ENCODE assay signal across 7 cellular contexts in the genomic region with DNA sequence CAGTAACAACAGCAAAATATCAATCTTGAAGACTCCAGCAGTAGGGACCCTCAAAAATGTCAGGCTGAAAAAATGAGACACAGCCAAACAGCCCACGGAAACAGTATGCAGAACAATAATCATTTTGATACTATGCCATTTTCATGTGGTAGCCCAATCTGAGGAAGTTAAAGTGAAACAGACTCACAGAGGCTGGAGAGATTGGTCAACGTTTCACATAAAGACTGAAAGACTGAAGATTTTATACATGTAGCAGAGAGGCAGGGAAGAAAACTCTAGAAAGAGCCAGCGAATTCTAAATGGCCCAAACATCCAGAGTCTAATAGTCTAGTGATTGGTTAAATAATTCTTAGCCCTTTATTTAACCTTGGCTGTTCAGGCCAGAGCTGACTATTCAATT. TPM values are rescaled to one million over a fixed set of nuclear protein-coding genes. Genes with fewer than 3 reads are reported as not detected.
A peak's percentile ranks its signal among the peaks of the same experiment; 100 is the strongest.
DNase-seq lines count a peak whose midpoint lies in the region; ATAC-seq and TF ChIP-seq lines count a peak whose summit lies in the region.

No MANE protein-coding gene starts in this region.

- H3K36me3 ChIP-seq in hepatocyte (replicated peaks; ENCODE audit: insufficient read depth, low read depth): no peaks in the 10 kb centered on the region

- H3K9me3 ChIP-seq in hepatocyte (ENCODE audit: low read depth): no peaks in the 10 kb centered on the region

- no peaks in the 10 kb centered on the region for H3K27me3 Mint-ChIP-seq in activated T-helper 2 cell treated with anti-CD3 and anti-CD28 coated beads, Interferon-gamma antibody, Interleukin-2, Interleukin-4, amounts not matched to agents 10 μg/mL and 5 μg/mL and 100 μg/mL, durations not matched to agents 14 hours and 24 hours and 36 hours (ENCODE audit: low read depth)
- no peaks in the 10 kb centered on the region for H3K27me3 Mint-ChIP-seq in natural killer cell treated with Interleukin-12 subunit alpha and Interleukin-12 subunit beta and Interleukin-15 and Interleukin-18, amount 100 ng/mL, for 72 hours

- H3K4me2 ChIP-seq in hepatocyte: no peak overlapping the region

- TF ChIP-seq CTCF in hepatocyte (IDR thresholded peaks at IDR 0.05; ENCODE audit: poor library complexity): no peak

- no peak overlapping the region for H2AFZ ChIP-seq in hepatocyte

- H3K36me3 Mint-ChIP-seq in activated T-helper 2 cell treated with anti-CD3 and anti-CD28 coated beads, Interferon-gamma antibody, Interleukin-2, Interleukin-4, amounts not matched to agents 10 μg/mL and 5 μg/mL and 100 μg/mL, durations not matched to agents 14 hours and 24 hours and 36 hours (ENCODE audit: low read depth): peaks cover 28% of the 10 kb centered on the region
- H3K36me3 Mint-ChIP-seq in natural killer cell treated with Interleukin-12 subunit alpha and Interleukin-12 subunit beta and Interleukin-15 and Interleukin-18, amount 100 ng/mL, for 72 hours: no peaks in the 10 kb centered on the region

- H3K4me3 Mint-ChIP-seq in activated T-helper 2 cell treated with anti-CD3 and anti-CD28 coated beads, Interferon-gamma antibody, Interleukin-2, Interleukin-4, amounts not matched to agents 10 μg/mL and 5 μg/mL and 100 μg/mL, durations not matched to agents 14 hours and 24 hours and 36 hours (ENCODE audit: low read depth): peak overlapping the region; percentile 19
- H3K4me3 Mint-ChIP-seq in natural killer cell treated with Interleukin-12 subunit alpha and Interleukin-12 subunit beta and Interleukin-15 and Interleukin-18, amount 100 ng/mL, for 72 hours: peak overlapping the region; percentile 70

- H3K27ac ChIP-seq in hepatocyte: no peak overlapping the region

- peak overlapping the region; percentile 73 for H3K27ac Mint-ChIP-seq in activated T-helper 2 cell treated with anti-CD3 and anti-CD28 coated beads, Interferon-gamma antibody, Interleukin-2, Interleukin-4, amounts not matched to agents 10 μg/mL and 5 μg/mL and 100 μg/mL, durations not matched to agents 14 hours and 24 hours and 36 hours
- peak overlapping the region; percentile 80 to 81 for H3K27ac Mint-ChIP-seq in natural killer cell treated with Interleukin-12 subunit alpha and Interleukin-12 subunit beta and Interleukin-15 and Interleukin-18, amount 100 ng/mL, for 72 hours

- no peaks in the 10 kb centered on the region for H4K20me1 ChIP-seq in hepatocyte (ENCODE audit: insufficient read depth, poor library complexity, severe bottlenecking)

- no peaks in the 10 kb centered on the region for H3K4me1 ChIP-seq in hepatocyte (ENCODE audit: insufficient read depth)

- 68% methylated on average over 3 of the region's 3 CpGs for WGBS in hepatocyte (ENCODE audit: low lambda C conversion rate, missing lambda C conversion rate)

- peaks cover 80% of the 10 kb centered on the region for H3K79me2 ChIP-seq in hepatocyte

- peak; percentile 17 for DNase-seq in GM19238 (ENCODE audit: insufficient read length, low spot score)
- no peak for DNase-seq in activated T-helper 2 cell treated with anti-CD3 and anti-CD28 coated beads, Interferon-gamma antibody, Interleukin-2, Interleukin-4, amounts not matched to agents 10 μg/mL and 5 μg/mL and 100 μg/mL, durations not matched to agents 14 hours and 24 hours and 36 hours (ENCODE audit: low spot score)
- no peak for DNase-seq in natural killer cell treated with Interleukin-12 subunit alpha and Interleukin-12 subunit beta and Interleukin-15 and Interleukin-18, amount 100 ng/mL, for 72 hours (ENCODE audit: low spot score)
- DNase-seq in hepatocyte (ENCODE audit: low spot score): no peak
- DNase-seq in NCI-H1105 treated with DMSO at 0.1 percent for 48 hours (lab: John Stamatoyannopoulos, UW): no peak
- no peak for DNase-seq in NCI-H2081 treated with DMSO at 0.1 percent for 48 hours (lab: John Stamatoyannopoulos, UW)

- H3K4me3 ChIP-seq in hepatocyte: no peak overlapping the region

- H3K4me1 Mint-ChIP-seq in activated T-helper 2 cell treated with anti-CD3 and anti-CD28 coated beads, Interferon-gamma antibody, Interleukin-2, Interleukin-4, amounts not matched to agents 10 μg/mL and 5 μg/mL and 100 μg/mL, durations not matched to agents 14 hours and 24 hours and 36 hours (ENCODE audit: low read depth): peaks cover 47% of the 10 kb centered on the region
- peaks cover 28 to 39% of the 10 kb centered on the region in 2 donors for H3K4me1 Mint-ChIP-seq in natural killer cell treated with Interleukin-12 subunit alpha and Interleukin-12 subunit beta and Interleukin-15 and Interleukin-18, amount 100 ng/mL, for 72 hours (ENCODE audit: low read depth in 2 of 2)

- H3K27me3 ChIP-seq in hepatocyte: no peaks in the 10 kb centered on the region

- ATAC-seq in HG02885 (IDR thresholded peaks at IDR 0.05; ENCODE audit: poor library complexity, unreplicated experiment): peak; percentile 87
- peak; percentile 89 to 93 for ATAC-seq in natural killer cell treated with Interleukin-12 subunit alpha and Interleukin-12 subunit beta and Interleukin-15 and Interleukin-18, amount 100 ng/mL, for 72 hours

- H3K9me3 Mint-ChIP-seq in activated T-helper 2 cell treated with anti-CD3 and anti-CD28 coated beads, Interferon-gamma antibody, Interleukin-2, Interleukin-4, amounts not matched to agents 10 μg/mL and 5 μg/mL and 100 μg/mL, durations not matched to agents 14 hours and 24 hours and 36 hours: no peaks in the 10 kb centered on the region
- H3K9me3 Mint-ChIP-seq in natural killer cell treated with Interleukin-12 subunit alpha and Interleukin-12 subunit beta and Interleukin-15 and Interleukin-18, amount 100 ng/mL, for 72 hours: no peaks in the 10 kb centered on the region

- intact Hi-C loops in activated T-helper 2 cell treated with anti-CD3 and anti-CD28 coated beads, Interferon-gamma antibody, Interleukin-2, Interleukin-4, amounts not matched to agents 10 μg/mL and 5 μg/mL and 100 μg/mL, durations not matched to agents 14 hours and 24 hours and 36 hours (cut with micrococcal nuclease): loop anchor here (1.0 to 5.0 kb wide), 4 partner anchors 35 to 106 kb away; partner anchors contain the start of gene MAML2

- no peaks in the 10 kb centered on the region for H3K9me2 ChIP-seq in hepatocyte (replicated peaks; ENCODE audit: insufficient read depth)

RNA-seq across cellular contexts. Expression of gene MAML2, which starts 49.4 kb away (rescaled TPM):
- 10.5 and 11.8 TPM in 2 replicates for total RNA-seq in activated T-helper 2 cell treated with anti-CD3 and anti-CD28 coated beads, Interferon-gamma antibody, Interleukin-2, Interleukin-4, amounts not matched to agents 10 μg/mL and 5 μg/mL and 100 μg/mL, durations not matched to agents 14 hours and 24 hours and 36 hours
- 10 to 100 TPM; 15.9 to 21.9 TPM for total RNA-seq in natural killer cell treated with Interleukin-12 subunit alpha and Interleukin-12 subunit beta and Interleukin-15 and Interleukin-18, amount 100 ng/mL, for 72 hours
- total RNA-seq in hepatocyte: 14.0 and 15.3 TPM in 2 replicates
- 4.7 and 5.8 TPM in 2 replicates for polyA plus RNA-seq in hepatocyte
